8 cellular contexts compared by ENCODE assay signal in the genomic region with DNA sequence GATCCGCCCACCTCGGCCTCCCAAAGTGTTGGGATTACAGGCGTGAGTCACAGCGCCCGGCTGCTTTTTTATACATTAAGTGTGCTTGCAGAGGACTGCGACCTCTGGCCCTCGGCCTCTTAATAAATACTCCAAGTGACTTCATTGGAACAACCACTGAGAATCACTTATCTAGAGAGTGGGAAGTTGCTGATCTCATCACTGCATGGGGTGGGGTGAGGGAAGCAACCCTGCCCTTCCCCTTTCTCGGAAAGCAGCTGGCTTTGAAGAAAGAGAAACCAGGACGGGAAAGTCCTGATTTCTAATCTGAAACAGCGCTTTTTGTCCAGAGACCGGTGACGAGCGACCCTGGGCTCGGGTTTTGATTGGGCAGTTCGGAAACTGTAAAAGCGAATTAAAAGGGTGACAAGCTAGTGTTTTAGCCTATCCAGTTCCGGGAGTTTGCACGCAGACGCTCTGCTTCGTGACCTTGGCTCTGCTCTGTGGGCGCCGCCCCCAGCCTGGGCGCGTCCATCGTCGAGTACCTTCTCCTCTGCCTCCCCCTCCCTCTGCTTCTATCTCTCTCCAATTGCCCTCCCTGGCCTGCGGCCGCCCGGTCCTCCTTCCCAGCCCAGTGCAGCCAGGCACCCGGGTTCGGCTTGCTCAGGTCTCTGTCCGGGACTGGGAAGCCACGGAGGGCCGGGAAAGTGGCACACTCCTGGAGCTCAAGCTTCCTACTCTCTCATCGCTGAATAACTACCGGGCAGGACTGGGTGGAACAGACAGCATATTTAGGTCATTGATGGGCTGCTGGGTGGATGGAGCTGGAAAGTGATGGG. TPM values are rescaled to one million over a fixed set of nuclear protein-coding genes. Genes with fewer than 3 reads are reported as not detected.
A peak's percentile ranks its signal among the peaks of the same experiment; 100 is the strongest.
DNase-seq lines count a peak whose midpoint lies in the region; ATAC-seq and TF ChIP-seq lines count a peak whose summit lies in the region.

No MANE protein-coding gene starts in this region.

- peaks cover 0 to 9% of the 10 kb centered on the region in 2 donors for H3K36me3 ChIP-seq in left lung

- no peak for TF ChIP-seq CTCF in left lung (IDR thresholded peaks at IDR 0.05)

- peak; percentile 71 for ATAC-seq in GM19438 (IDR thresholded peaks at IDR 0.05; ENCODE audit: low read depth, unreplicated experiment)
- peak; percentile 75 for ATAC-seq in HG03571 (IDR thresholded peaks at IDR 0.05; ENCODE audit: unreplicated experiment)
- peak; percentile 93 for ATAC-seq in left lung

- H3K27me3 ChIP-seq in left lung: no peaks in the 10 kb centered on the region

- no peaks in the 10 kb centered on the region for H3K9me3 ChIP-seq in left lung

- DNase-seq in CD1c-positive myeloid dendritic cell (ENCODE audit: extremely low spot score) (peak; percentile 99), NCI-H774 (lab: John Stamatoyannopoulos, UW) (peak; percentile 94), dermis blood vessel endothelial cell (peak; percentile 98), left lung (peak; percentile 96)
- peak; percentile 92 to 95 for DNase-seq in activated CD4-positive, alpha-beta T cell treated with anti-CD3 and anti-CD28 coated beads, Interleukin-2, amount 50 U/mL, for 48 hours
- peak; percentile 98 for DNase-seq in stimulated activated CD4-positive, alpha-beta T cell treated with anti-CD3 and anti-CD28 coated beads, Interleukin-2, amount 100 ng/mL, for 4 hours (ENCODE audit: low read depth)

- peak overlapping the region; percentile 98 for H3K27ac ChIP-seq in left lung

- H3K4me1 ChIP-seq in left lung: peaks cover 14 to 67% of the 10 kb centered on the region in 2 donors

- H3K4me3 ChIP-seq in left lung: peak overlapping the region; percentile 64 to 72

- intact Hi-C loops in left lung (cut with DNase I): no loop called here

RNA-seq across cellular contexts. Expression of gene TRIM69, which starts 7.5 kb away (rescaled TPM):
- total RNA-seq in dermis blood vessel endothelial cell (12.8 and 14.1 TPM in 2 replicates), left lung (10 to 100 TPM; 26.6 to 30.8 TPM)

RNA-seq across cellular contexts. Expression of gene B2M, which starts 17.5 kb away (rescaled TPM):
- total RNA-seq in dermis blood vessel endothelial cell (2,080 and 4,706 TPM in 2 replicates), left lung (1,000 to 10,000 TPM; 4,127 to 5,072 TPM)

RNA-seq across cellular contexts. Expression of gene PATL2, which starts 17.7 kb away (rescaled TPM):
- total RNA-seq in dermis blood vessel endothelial cell (0.09 and 0.17 TPM in 2 replicates), left lung (1 to 10 TPM; 1.7 to 3.8 TPM)

Comparison
In these comparisons a context has a peak if more than half of its experiments do, and no peak if none do; other contexts are left out.
1. Peak in every context shown above with its lines: DNase-seq, ATAC-seq, H3K4me3 ChIP-seq and H3K27ac ChIP-seq.